Comparison of ENCODE assay signal across 13 cellular contexts in the genomic region with DNA sequence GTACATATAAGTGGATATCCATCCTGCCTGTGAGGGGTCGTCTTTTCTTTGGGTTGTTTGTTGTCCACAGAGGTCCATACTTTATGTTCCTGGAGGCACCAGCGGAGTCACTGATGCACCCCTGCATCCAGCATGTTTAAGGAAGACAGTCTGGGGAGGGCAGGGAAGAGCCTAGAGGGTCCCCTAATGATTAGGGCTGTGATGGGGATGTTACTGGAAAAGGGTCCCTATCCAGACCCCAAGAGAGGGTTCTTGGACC. TPM values are rescaled to one million over a fixed set of nuclear protein-coding genes. Genes with fewer than 3 reads are reported as not detected.
DNase-seq lines count a peak whose midpoint lies in the region; ATAC-seq and TF ChIP-seq lines count a peak whose summit lies in the region.
"Not testable (repeated sequence)": the region's sequence is repeated elsewhere in the genome, so short reads cannot be mapped to it uniquely, and the experiment has no call there.
"Had no signal": no experiment of that assay in that cellular context is flagged by ENCODE, and none has a peak within 500 bp of the region (broad histone marks: within the 10 kb centered on the region; RNA-seq: fewer than 3 reads in every experiment).

No MANE protein-coding gene starts in this region.

- H3K4me3 Mint-ChIP-seq in HFFc6 (peak overlapping the region; percentile 93), natural killer cell (peak overlapping the region; percentile 98)
- peak overlapping the region; percentile 95 for H3K4me3 Mint-ChIP-seq in activated T-cell treated with anti-CD3 and anti-CD28 coated beads, Interleukin-2, amount 50 U/mL, for 24 hours

- H3K9me3 ChIP-seq in BLaER1: peaks cover 19% of the 10 kb centered on the region
- H3K9me3 ChIP-seq in Panc1 (ENCODE audit: control insufficient read depth, insufficient read depth, low read depth, low read length); hepatocyte (ENCODE audit: low read depth); stomach: not testable (repeated sequence)

- not testable (repeated sequence) for H3K9me2 ChIP-seq in hepatocyte (replicated peaks; ENCODE audit: insufficient read depth)

- in situ Hi-C loops in Panc1 (cut with HindIII; ENCODE audit: low pct_unique_long_range_greater_than_20kb, low sequenced_read_pairs); brain microvascular endothelial cell (cut with HindIII; ENCODE audit: low pct_ligation_motif_present, low sequenced_read_pairs): not testable (repeated sequence)

- H3K36me3 ChIP-seq in BLaER1; Panc1 (ENCODE audit: control insufficient read depth, insufficient read depth, low read length); brain microvascular endothelial cell (replicated peaks); hepatocyte (replicated peaks; ENCODE audit: insufficient read depth, low read depth); stomach: not testable (repeated sequence)

- not testable (repeated sequence) for TF ChIP-seq CTCF in HFFc6 (IDR thresholded peaks at IDR 0.05); Panc1 (IDR thresholded peaks at IDR 0.05); brain microvascular endothelial cell (IDR thresholded peaks at IDR 0.05; ENCODE audit: low read depth, low read length, missing control alignments); hepatocyte (IDR thresholded peaks at IDR 0.05; ENCODE audit: poor library complexity); natural killer cell (IDR thresholded peaks at IDR 0.05); stomach (IDR thresholded peaks at IDR 0.05)

- H3K4me1 Mint-ChIP-seq in HFFc6 (ENCODE audit: low read depth): peaks cover 18% of the 10 kb centered on the region
- H3K4me1 Mint-ChIP-seq in activated T-cell treated with anti-CD3 and anti-CD28 coated beads, Interleukin-2, amount 50 U/mL, for 24 hours (ENCODE audit: low read depth): peaks cover 23% of the 10 kb centered on the region
- H3K4me1 Mint-ChIP-seq in natural killer cell: peaks cover 20 to 22% of the 10 kb centered on the region in 2 donors

- H3K27me3 ChIP-seq in BLaER1; Panc1 (ENCODE audit: control insufficient read depth, insufficient read depth, low read length); brain microvascular endothelial cell (replicated peaks); hepatocyte; stomach: not testable (repeated sequence)

- H3K9me3 Mint-ChIP-seq in HFFc6; activated T-cell treated with anti-CD3 and anti-CD28 coated beads, Interleukin-2, amount 50 U/mL, for 24 hours; natural killer cell: not testable (repeated sequence)

- CTCF ChIA-PET in Panc1 (lab: Charles Lee): not testable (repeated sequence)

- not testable (repeated sequence) for H3K4me3 ChIP-seq in BLaER1, hepatocyte
- H3K4me3 ChIP-seq in Panc1 (ENCODE audit: low read depth in 2 of 2, low read length in 2 of 2): peak overlapping the region; percentile 73 to 98
- peak overlapping the region; percentile 81 for H3K4me3 ChIP-seq in brain microvascular endothelial cell (ENCODE audit: low read depth, low read length)
- H3K4me3 ChIP-seq in stomach: peak overlapping the region in 3 of 4 donors; percentile 56 to 71 (median 57)

- not testable (repeated sequence) for BruUV-seq in Panc1 (replicated peaks; lab: Mats Ljungman, UMichigan)

- 87% methylated on average over 2 of the region's 2 CpGs for WGBS in hepatocyte (ENCODE audit: low lambda C conversion rate, missing lambda C conversion rate)
- WGBS in stomach, 5 donors: 76 to 92% (median 84%) methylated on average over 2 of the region's 2 CpGs

- H3K79me2 ChIP-seq in hepatocyte: not testable (repeated sequence)

- not testable (repeated sequence) for H3K9ac ChIP-seq in BLaER1

- H3K4me2 ChIP-seq in BLaER1 (peak overlapping the region; percentile 84), hepatocyte (peak overlapping the region; percentile 77)

- H3K36me3 Mint-ChIP-seq in HFFc6 (ENCODE audit: low read depth); activated T-cell treated with anti-CD3 and anti-CD28 coated beads, Interleukin-2, amount 50 U/mL, for 24 hours (ENCODE audit: low read depth); natural killer cell: not testable (repeated sequence)

- H3K27me3 Mint-ChIP-seq in HFFc6 (ENCODE audit: insufficient read depth); activated T-cell treated with anti-CD3 and anti-CD28 coated beads, Interleukin-2, amount 50 U/mL, for 24 hours; natural killer cell (ENCODE audit: low read depth in 2 of 2): not testable (repeated sequence)

- ATAC-seq in Panc1, natural killer cell: not testable (repeated sequence)

- not testable (repeated sequence) for H4K20me1 ChIP-seq in BLaER1; hepatocyte (ENCODE audit: insufficient read depth, poor library complexity, severe bottlenecking)

- TF ChIP-seq POLR2A in stomach (IDR thresholded peaks at IDR 0.05): not testable (repeated sequence)

- intact Hi-C loops in Panc1 (cut with micrococcal nuclease; ENCODE audit: unreplicated experiment); natural killer cell (cut with micrococcal nuclease); stomach (cut with DNase I; ENCODE audit: low total_unique reads): not testable (repeated sequence)

- not testable (repeated sequence) for H3K27ac Mint-ChIP-seq in HFFc6
- H3K27ac Mint-ChIP-seq in activated T-cell treated with anti-CD3 and anti-CD28 coated beads, Interleukin-2, amount 50 U/mL, for 24 hours: peak overlapping the region; percentile 100
- H3K27ac Mint-ChIP-seq in natural killer cell: peak overlapping the region in 1 of 2 donors; percentile 97

- peak overlapping the region; percentile 80 for H2AFZ ChIP-seq in hepatocyte

- H3K27ac ChIP-seq in BLaER1, brain microvascular endothelial cell, hepatocyte: not testable (repeated sequence)
- H3K27ac ChIP-seq in Panc1 (ENCODE audit: low read length): peak overlapping the region; percentile 98
- peak overlapping the region in 3 of 5 donors; percentile 86 to 88 (median 86) for H3K27ac ChIP-seq in stomach

- not testable (repeated sequence) for H3K4me1 ChIP-seq in BLaER1; Panc1 (ENCODE audit: control insufficient read depth, insufficient read depth, low read length); hepatocyte (ENCODE audit: insufficient read depth)
- H3K4me1 ChIP-seq in stomach: peaks cover 0 to 21% (median 9%) of the 10 kb centered on the region in 4 donors

- not testable (repeated sequence) for DNase-seq in HFFc6; Panc1 (ENCODE audit: low read depth, low spot score); activated T-cell treated with anti-CD3 and anti-CD28 coated beads, Interleukin-2, amount 50 U/mL, for 24 hours; brain microvascular endothelial cell; hepatocyte (ENCODE audit: low spot score); natural killer cell; stomach

- not testable (repeated sequence) for TF ChIP-seq EP300 in stomach (IDR thresholded peaks at IDR 0.05)

- POLR2A ChIA-PET in Panc1 (lab: Charles Lee): interaction anchor here (0.6 kb wide), 1 partner anchor 69 kb away, joined by 5 read pairs; no protein-coding TSS in a partner anchor

RNA-seq across cellular contexts. Expression of gene RNU2-63P, which starts 1.4 kb away (rescaled TPM):
- 10 to 100 TPM; 12.9 to 24.5 (median 19.1) TPM for total RNA-seq in HFFc6 (2021; fragmentation: NEBNext Ultra II Directional; extraction: Animal tissue kit (Norgen Biotek cat#: 25700))
- total RNA-seq in Panc1 (2021; ENCODE audit: unreplicated experiment): 14.0 TPM
- polyA plus RNA-seq in Panc1 (2012; ENCODE audit: insufficient read length): not detected
- not detected in 2 replicates for total RNA-seq in hepatocyte
- 1.4 and 1.5 TPM in 2 replicates for polyA plus RNA-seq in hepatocyte
- 100 to 1,000 TPM in 1 of 3 donors, 10 to 100 TPM in 2; 46.9 to 117 (median 48.3) TPM for total RNA-seq in natural killer cell
- not detected for total RNA-seq in stomach
- not detected for polyA plus RNA-seq in stomach
- total RNA-seq: mononuclear cell, Right ventricle myocardium superior had no signal
- polyA plus RNA-seq: aorta, foreskin keratinocyte had no signal

RNA-seq across cellular contexts. Expression of gene KRCC1, which starts 37.9 kb away (rescaled TPM):
- total RNA-seq in HFFc6 (2021; fragmentation: NEBNext Ultra II Directional; extraction: Animal tissue kit (Norgen Biotek cat#: 25700)): 10 to 100 TPM; 19.3 to 26.0 (median 23.8) TPM
- total RNA-seq in Panc1 (2021; ENCODE audit: unreplicated experiment): 7.6 TPM
- polyA plus RNA-seq in Panc1 (2012; ENCODE audit: insufficient read length): 5.1 TPM
- total RNA-seq in hepatocyte: 30.4 and 30.9 TPM in 2 replicates
- polyA plus RNA-seq in hepatocyte: 18.3 and 18.5 TPM in 2 replicates
- 10 to 100 TPM in 2 of 3 donors, 1 to 10 TPM in 1; 9.0 to 17.0 (median 10.5) TPM for total RNA-seq in natural killer cell
- total RNA-seq in stomach: 10 to 100 TPM in 4 of 5 donors, 1 to 10 TPM in 1; 7.0 to 44.3 (median 22.6) TPM
- polyA plus RNA-seq in stomach: 10 to 100 TPM; 23.6 to 48.0 (median 31.9) TPM

RNA-seq across cellular contexts. Expression of gene SMYD1, which starts 49.9 kb away (rescaled TPM):
- total RNA-seq in HFFc6 (2021; fragmentation: NEBNext Ultra II Directional; extraction: Animal tissue kit (Norgen Biotek cat#: 25700)): not detected
- total RNA-seq in Panc1 (2021; ENCODE audit: unreplicated experiment) (not detected), hepatocyte (not detected in 2 replicates), natural killer cell (not detected), stomach (10 to 100 TPM in 4 of 5 donors, 1 to 10 TPM in 1; 7.5 to 25.4 (median 14.1) TPM)
- not detected for polyA plus RNA-seq in Panc1 (2012; ENCODE audit: insufficient read length)
- polyA plus RNA-seq in hepatocyte (0.10 TPM in 1 of 2 replicates, not detected in the other), stomach (under 1 TPM; 0.12 to 0.48 (median 0.15) TPM)
- total RNA-seq: activated CD8-positive, alpha-beta memory T cell treated with anti-CD3 and anti-CD28 coated beads for 36 hours; aorta; foreskin keratinocyte had no signal
- polyA plus RNA-seq: foreskin keratinocyte had no signal
